1 cellular context compared by ENCODE assay signal in genomic region chr2:65598240-65598639, GRCh38.
TF ChIP-seq lines count a peak whose summit lies in the region.

No MANE protein-coding gene starts in this region.

TF ChIP-seq in SK-N-SH treated with all-trans-retinoic acid at 6 μM for 48 hours, 23 proteins besides CTCF, POLR2A, EP300 and RAD21 (continued from another document):
- no peak for TF ChIP-seq POU6F1 (CRISPR knock-in tag; IDR thresholded peaks at IDR 0.05; ENCODE audit: borderline replicate concordance, low read depth)
- peak; percentile 41; the same call in 1 of the 2 replicates for TF ChIP-seq TCF4 (CRISPR knock-in tag; IDR thresholded peaks at IDR 0.05; ENCODE audit: borderline replicate concordance)
- peak; percentile 59; the same call in 1 of the 2 replicates for TF ChIP-seq PATZ1 (CRISPR knock-in tag; IDR thresholded peaks at IDR 0.05; ENCODE audit: borderline replicate concordance)
- TF ChIP-seq ESRRG (CRISPR knock-in tag; IDR thresholded peaks at IDR 0.05) = peak; percentile 95
- no peak for TF ChIP-seq RARB (CRISPR knock-in tag; IDR thresholded peaks at IDR 0.05)
- TF ChIP-seq TSHZ2 (CRISPR knock-in tag; IDR thresholded peaks at IDR 0.05) = peak; percentile 69; the same call in 1 of the 2 replicates
- TF ChIP-seq OSR1 (CRISPR knock-in tag; IDR thresholded peaks at IDR 0.05) = no peak
- TF ChIP-seq PPARA (CRISPR knock-in tag; IDR thresholded peaks at IDR 0.05; ENCODE audit: borderline replicate concordance) = no peak
- TF ChIP-seq ZNF565 (CRISPR knock-in tag; conservative IDR thresholded peaks at IDR 0.05; ENCODE audit: low read depth) = no peak
- TF ChIP-seq CSRNP3 (CRISPR knock-in tag; IDR thresholded peaks at IDR 0.05) = peak; percentile 87
- no peak for TF ChIP-seq ZFP30 (CRISPR knock-in tag; IDR thresholded peaks at IDR 0.05)
